Comparison of ENCODE assay signal across 8 cellular contexts in the genomic region with DNA sequence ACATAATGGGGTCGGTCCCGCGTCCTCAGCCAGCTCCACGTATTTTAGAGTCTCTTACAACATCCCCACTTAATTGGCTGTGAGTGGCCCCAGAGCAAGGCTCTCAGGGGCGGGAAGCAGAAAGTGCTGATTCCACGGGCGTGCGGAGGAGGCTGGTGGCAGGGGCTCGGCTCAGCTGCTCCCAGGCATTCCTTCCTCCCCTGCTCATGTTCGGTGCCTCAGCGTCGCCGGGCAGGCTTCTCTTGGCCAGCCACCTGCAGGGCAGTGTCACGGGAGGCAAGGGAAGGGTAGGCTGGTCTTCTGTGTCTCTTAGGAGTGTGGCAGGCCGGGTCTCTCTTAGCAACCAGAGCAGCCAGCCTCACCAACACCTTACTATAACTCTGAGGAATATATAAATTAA. TPM values are rescaled to one million over a fixed set of nuclear protein-coding genes. Genes with fewer than 3 reads are reported as not detected.
DNase-seq lines count a peak whose midpoint lies in the region; ATAC-seq, FAIRE-seq and TF ChIP-seq lines count a peak whose summit lies in the region.

No MANE protein-coding gene starts in this region.

- H4K20me1 ChIP-seq in HepG2 (ENCODE audit: insufficient read depth, low read length): no peaks in the 10 kb centered on the region

- H3K36me3 ChIP-seq in HepG2 (replicated peaks in 1 of 2; ENCODE audit: control insufficient read depth in 1 of 2, insufficient read depth in 2 of 2, low read length in 2 of 2) (peaks cover 0 to 3% of the 10 kb centered on the region in 2 experiments; a peak in 1 of 5 replicates), stomach (peaks cover 0 to 7% (median 7%) of the 10 kb centered on the region in 4 donors)

- peak overlapping the region; percentile 29 for H2AFZ ChIP-seq in HepG2 (ENCODE audit: low read length)

- TF ChIP-seq CTCF in coronary artery (IDR thresholded peaks at IDR 0.05) (no peak), HepG2 (CRISPR knock-in tag; IDR thresholded peaks at IDR 0.05) (no peak; the same call in 1 of the 2 replicates), stomach (IDR thresholded peaks at IDR 0.05) (no peak), GM13977 (IDR thresholded peaks at IDR 0.05; ENCODE audit: extremely low read depth, insufficient read depth, missing control alignments) (no peak)

- BruUV-seq in HepG2 (replicated peaks; lab: Mats Ljungman, UMichigan): no TSS peak

- in situ Hi-C loops in HepG2 (cut with HindIII; ENCODE audit: extremely low pct_ligation_motif_present, low pct_unique_long_range_greater_than_20kb) (no loop called here), GM13977 (cut with MboI; ENCODE audit: low pct_unique_long_range_greater_than_20kb, low sequenced_read_pairs, unreplicated experiment) (no loop called here)

- WGBS in HepG2 (ENCODE audit: low lambda C conversion rate): 11% methylated on average over 7 of the region's 15 CpGs
- WGBS in stomach, 5 donors: 31 to 55% (median 39%) methylated on average over 14 to 15 of the region's 15 CpGs

- DNase-seq in GM04504 (ENCODE audit: low read depth) (peak; percentile 59), coronary artery (ENCODE audit: low spot score) (no peak), HepG2 (ENCODE audit: low spot score) (no peak), stomach (no peak), erythroblast (lab: John Stamatoyannopoulos, UW) (no peak), DMS153 (lab: John Stamatoyannopoulos, UW) (no peak), GM13977 (ENCODE audit: low spot score) (no peak)

- peak overlapping the region; percentile 43 for H3K4me3 ChIP-seq in coronary artery
- peak overlapping the region in 2 of 3 experiments; percentile 2 to 48; a peak in 1 of 6 replicates for H3K4me3 ChIP-seq in HepG2 (replicated peaks in 1 of 3; ENCODE audit: insufficient read depth in 1 of 3, low read depth in 2 of 3, low read length in 3 of 3)
- peak overlapping the region in 1 of 4 donors; percentile 11 for H3K4me3 ChIP-seq in stomach

- peaks cover 5 to 45% of the 10 kb centered on the region in 2 experiments; a peak in 4 of 5 replicates for H3K27me3 ChIP-seq in HepG2 (ENCODE audit: control insufficient read depth in 1 of 2, insufficient read depth in 2 of 2, low read length in 2 of 2)
- no peaks in the 10 kb centered on the region for H3K27me3 ChIP-seq in stomach

- H3K9me3 ChIP-seq in HepG2 (ENCODE audit: low read length) (no peaks in the 10 kb centered on the region), stomach (no peaks in the 10 kb centered on the region)

- H3K9ac ChIP-seq in HepG2 (ENCODE audit: insufficient read depth, low read depth, low read length): no peak overlapping the region

- H3K27ac ChIP-seq in coronary artery (peak overlapping the region; percentile 91 to 92), HepG2 (ENCODE audit: extremely low read length, insufficient read depth, low read length) (no peak overlapping the region), stomach (peak overlapping the region; percentile 75 to 91 (median 88))

- TF ChIP-seq POLR2A in HepG2 (IDR thresholded peaks at IDR 0.05; ENCODE audit: insufficient read depth in 1 of 2, low read depth in 2 of 2, low read length in 2 of 2) (no peak), stomach (IDR thresholded peaks at IDR 0.05) (no peak), erythroblast (IDR thresholded peaks at IDR 0.05; ENCODE audit: low read length) (no peak)

- H3K79me2 ChIP-seq in HepG2 (ENCODE audit: insufficient read depth, low read length): no peaks in the 10 kb centered on the region

- no peak for TF ChIP-seq RAD21 in HepG2 (CRISPR knock-in tag; IDR thresholded peaks at IDR 0.05)

- CTCF ChIA-PET in HepG2 (lab: Yijun Ruan, JAX; ENCODE audit: low intra/inter-chr PET ratio, low total read pairs): no interaction called here

- ATAC-seq in HepG2 (peak; percentile 44), HG03159 (IDR thresholded peaks at IDR 0.05; ENCODE audit: unreplicated experiment) (no peak)

- H3K4me1 ChIP-seq in HepG2 (ENCODE audit: insufficient read depth, low read length): peaks cover 39% of the 10 kb centered on the region
- H3K4me1 ChIP-seq in stomach: peaks cover 24 to 44% (median 36%) of the 10 kb centered on the region in 4 donors

- no peak for FAIRE-seq in HepG2 (lab: Jason Lieb, UNC)

- intact Hi-C loops in HepG2 (cut with micrococcal nuclease; ENCODE audit: unreplicated experiment) (loop anchor here (10.0 kb wide), 1 partner anchor 141 kb away; a partner anchor contains a TSS), stomach (cut with DNase I; ENCODE audit: low total_unique reads) (no loop called here)

- H3K4me2 ChIP-seq in HepG2 (ENCODE audit: low read depth, low read length): peak overlapping the region; percentile 67

- POLR2A ChIA-PET in HepG2 (lab: Yijun Ruan, JAX): no interaction called here

- TF ChIP-seq EP300 in HepG2 (IDR thresholded peaks at IDR 0.05; ENCODE audit: low read depth in 2 of 2, low read length in 2 of 2) (no peak), HepG2 (CRISPR knock-in tag; IDR thresholded peaks at IDR 0.05; ENCODE audit: borderline replicate concordance) (no peak), stomach (IDR thresholded peaks at IDR 0.05) (no peak)

RNA-seq across cellular contexts. Expression of a gene that starts 33.8 kb away (rescaled TPM):
- total RNA-seq in HepG2 (2016; rRNA removed; fragmentation: Illumina TruSeq; extraction: Trizol) (0.53 and 0.66 TPM in 2 replicates), stomach (10 to 100 TPM in 3 of 5 donors, 1 to 10 TPM in 2; 6.7 to 63.0 (median 16.1) TPM)
- total RNA-seq in HepG2 (2016; cell fraction: cytosol; rRNA removed; fragmentation: Illumina TruSeq; extraction: Trizol; ENCODE audit: low read depth): 0.30 TPM in 1 of 2 replicates, not detected in the other
- 0.49 and 0.67 TPM in 2 replicates for total RNA-seq in HepG2 (2016; cell fraction: insoluble cytoplasmic fraction; rRNA removed; fragmentation: Illumina TruSeq; extraction: Trizol)
- 0.43 and 0.55 TPM in 2 replicates for total RNA-seq in HepG2 (2016; cell fraction: membrane; rRNA removed; fragmentation: Illumina TruSeq; extraction: Trizol)
- 0.37 TPM in 1 of 2 replicates, not detected in the other for total RNA-seq in HepG2 (2016; cell fraction: nucleus; rRNA removed; fragmentation: Illumina TruSeq; extraction: Trizol)
- polyA plus RNA-seq in HepG2 (2011; rRNA removed) (0.77 and 0.85 TPM in 2 replicates), stomach (10 to 100 TPM; 13.9 to 26.1 (median 15.7) TPM)
- polyA plus RNA-seq in HepG2 (2011; cell fraction: cytosol; rRNA removed): 0.39 and 0.58 TPM in 2 replicates
- polyA plus RNA-seq in HepG2 (2011; cell fraction: nucleus; rRNA removed): 0.48 and 0.50 TPM in 2 replicates
- polyA plus RNA-seq in HepG2 (2012): 0.27 TPM in 1 of 2 replicates, not detected in the other
- polyA plus RNA-seq in HepG2 (2016; cell fraction: cytosol; fragmentation: Illumina TruSeq; extraction: Trizol; ENCODE audit: low read depth): 0.33 and 0.44 TPM in 2 replicates
- 0.43 and 0.53 TPM in 2 replicates for polyA plus RNA-seq in HepG2 (2016; cell fraction: insoluble cytoplasmic fraction; fragmentation: Illumina TruSeq; extraction: Trizol; ENCODE audit: low read depth)
- polyA plus RNA-seq in HepG2 (2016; cell fraction: membrane; fragmentation: Illumina TruSeq; extraction: Trizol; ENCODE audit: low read depth): 0.45 and 0.56 TPM in 2 replicates
- polyA plus RNA-seq in HepG2 (2016; cell fraction: nucleus; fragmentation: Illumina TruSeq; extraction: Trizol; ENCODE audit: insufficient read depth, low read depth): 0.68 and 0.77 TPM in 2 replicates
- 1.1 and 4.7 TPM in 2 replicates for polyA minus RNA-seq in HepG2 (2011; rRNA and poly(A)+ RNA removed; ENCODE audit: low replicate concordance)
- polyA minus RNA-seq in HepG2 (2011; cell fraction: cytosol; rRNA and poly(A)+ RNA removed): not detected in 2 replicates
- not detected in 2 replicates for polyA minus RNA-seq in HepG2 (2011; cell fraction: nucleus; rRNA and poly(A)+ RNA removed)

RNA-seq across cellular contexts. Expression of a gene that starts 53.5 kb away (rescaled TPM):
- total RNA-seq in HepG2 (2016; rRNA removed; fragmentation: Illumina TruSeq; extraction: Trizol): 53.3 and 60.3 TPM in 2 replicates
- total RNA-seq in HepG2 (2016; cell fraction: cytosol; rRNA removed; fragmentation: Illumina TruSeq; extraction: Trizol; ENCODE audit: low read depth): 46.8 and 53.6 TPM in 2 replicates
- 47.5 and 61.3 TPM in 2 replicates for total RNA-seq in HepG2 (2016; cell fraction: insoluble cytoplasmic fraction; rRNA removed; fragmentation: Illumina TruSeq; extraction: Trizol)
- 86.2 and 93.4 TPM in 2 replicates for total RNA-seq in HepG2 (2016; cell fraction: membrane; rRNA removed; fragmentation: Illumina TruSeq; extraction: Trizol)
- 56.0 and 63.9 TPM in 2 replicates for total RNA-seq in HepG2 (2016; cell fraction: nucleus; rRNA removed; fragmentation: Illumina TruSeq; extraction: Trizol)
- polyA plus RNA-seq in HepG2 (2011; rRNA removed): 48.8 and 51.3 TPM in 2 replicates
- 37.9 and 38.9 TPM in 2 replicates for polyA plus RNA-seq in HepG2 (2011; cell fraction: cytosol; rRNA removed)
- 102 and 103 TPM in 2 replicates for polyA plus RNA-seq in HepG2 (2011; cell fraction: nucleus; rRNA removed)
- 25.8 and 31.0 TPM in 2 replicates for polyA plus RNA-seq in HepG2 (2012)
- 25.2 and 27.2 TPM in 2 replicates for polyA plus RNA-seq in HepG2 (2016; cell fraction: cytosol; fragmentation: Illumina TruSeq; extraction: Trizol; ENCODE audit: low read depth)
- 42.1 and 54.3 TPM in 2 replicates for polyA plus RNA-seq in HepG2 (2016; cell fraction: insoluble cytoplasmic fraction; fragmentation: Illumina TruSeq; extraction: Trizol; ENCODE audit: low read depth)
- 51.3 and 57.7 TPM in 2 replicates for polyA plus RNA-seq in HepG2 (2016; cell fraction: membrane; fragmentation: Illumina TruSeq; extraction: Trizol; ENCODE audit: low read depth)
- 100 and 105 TPM in 2 replicates for polyA plus RNA-seq in HepG2 (2016; cell fraction: nucleus; fragmentation: Illumina TruSeq; extraction: Trizol; ENCODE audit: insufficient read depth, low read depth)
- polyA minus RNA-seq in HepG2 (2011; rRNA and poly(A)+ RNA removed; ENCODE audit: low replicate concordance): 111 and 138 TPM in 2 replicates
- 31.6 and 35.3 TPM in 2 replicates for polyA minus RNA-seq in HepG2 (2011; cell fraction: cytosol; rRNA and poly(A)+ RNA removed)
- polyA minus RNA-seq in HepG2 (2011; cell fraction: nucleus; rRNA and poly(A)+ RNA removed): 71.1 and 80.8 TPM in 2 replicates
- 100 to 1,000 TPM in 3 of 5 donors, 10 to 100 TPM in 2; 42.6 to 192 (median 110) TPM for total RNA-seq in stomach
- polyA plus RNA-seq in stomach: 10 to 100 TPM; 38.4 to 51.4 (median 40.3) TPM

RNA-seq across cellular contexts. Expression of a gene that starts 53.8 kb away (rescaled TPM):
- total RNA-seq in HepG2 (2016; rRNA removed; fragmentation: Illumina TruSeq; extraction: Trizol) (5.4 and 8.0 TPM in 2 replicates), stomach (100 to 1,000 TPM in 2 of 5 donors, 1 to 10 TPM in 3; 2.2 to 233 (median 8.4) TPM)
- total RNA-seq in HepG2 (2016; cell fraction: cytosol; rRNA removed; fragmentation: Illumina TruSeq; extraction: Trizol; ENCODE audit: low read depth): 1.9 and 2.7 TPM in 2 replicates
- 6.3 and 7.1 TPM in 2 replicates for total RNA-seq in HepG2 (2016; cell fraction: insoluble cytoplasmic fraction; rRNA removed; fragmentation: Illumina TruSeq; extraction: Trizol)
- 3.9 and 4.7 TPM in 2 replicates for total RNA-seq in HepG2 (2016; cell fraction: membrane; rRNA removed; fragmentation: Illumina TruSeq; extraction: Trizol)
- 7.7 and 9.0 TPM in 2 replicates for total RNA-seq in HepG2 (2016; cell fraction: nucleus; rRNA removed; fragmentation: Illumina TruSeq; extraction: Trizol)
- polyA plus RNA-seq in HepG2 (2011; rRNA removed) (11.2 and 11.4 TPM in 2 replicates), stomach (1 to 10 TPM; 5.1 to 8.7 (median 7.0) TPM)
- polyA plus RNA-seq in HepG2 (2011; cell fraction: cytosol; rRNA removed): 6.7 and 8.3 TPM in 2 replicates
- polyA plus RNA-seq in HepG2 (2011; cell fraction: nucleus; rRNA removed): 16.0 and 18.1 TPM in 2 replicates
- 4.1 and 4.2 TPM in 2 replicates for polyA plus RNA-seq in HepG2 (2012)
- 2.1 and 2.4 TPM in 2 replicates for polyA plus RNA-seq in HepG2 (2016; cell fraction: cytosol; fragmentation: Illumina TruSeq; extraction: Trizol; ENCODE audit: low read depth)
- polyA plus RNA-seq in HepG2 (2016; cell fraction: insoluble cytoplasmic fraction; fragmentation: Illumina TruSeq; extraction: Trizol; ENCODE audit: low read depth): 6.3 and 7.9 TPM in 2 replicates
- 3.7 and 4.2 TPM in 2 replicates for polyA plus RNA-seq in HepG2 (2016; cell fraction: membrane; fragmentation: Illumina TruSeq; extraction: Trizol; ENCODE audit: low read depth)
- polyA plus RNA-seq in HepG2 (2016; cell fraction: nucleus; fragmentation: Illumina TruSeq; extraction: Trizol; ENCODE audit: insufficient read depth, low read depth): 11.7 and 12.7 TPM in 2 replicates
- 33.4 and 63.2 TPM in 2 replicates for polyA minus RNA-seq in HepG2 (2011; rRNA and poly(A)+ RNA removed; ENCODE audit: low replicate concordance)
- 4.2 and 6.3 TPM in 2 replicates for polyA minus RNA-seq in HepG2 (2011; cell fraction: cytosol; rRNA and poly(A)+ RNA removed)
- 25.5 and 26.4 TPM in 2 replicates for polyA minus RNA-seq in HepG2 (2011; cell fraction: nucleus; rRNA and poly(A)+ RNA removed)

Comparison
In these comparisons a context has a peak if more than half of its experiments do, and no peak if none do; other contexts are left out.
1. RNA of a gene that starts 33.8 kb away (total RNA-seq): 6.7 to 63.0 TPM in stomach; 0.30 to 0.67 TPM in HepG2; every median in the first group is over 4 times any median in the second.